ENCODE assay signal across 21 cellular contexts in genomic region chr15:71096676-71097075, GRCh38. TPM values are rescaled to one million over a fixed set of nuclear protein-coding genes. Genes with fewer than 3 reads are reported as not detected.
DNase-seq lines count a peak whose midpoint lies in the region; ATAC-seq and TF ChIP-seq lines count a peak whose summit lies in the region.
"Had no signal": no experiment of that assay in that cellular context is flagged by ENCODE, and none has a peak within 500 bp of the region (broad histone marks: within the 10 kb centered on the region; RNA-seq: fewer than 3 reads in every experiment).

No MANE protein-coding gene starts in this region.

- no peak overlapping the region for H4K8ac ChIP-seq in mesenchymal stem cell (ENCODE audit: low read length)

- in situ Hi-C loops in Panc1 (cut with HindIII; ENCODE audit: low pct_unique_long_range_greater_than_20kb, low sequenced_read_pairs) = no loop called here

- H3K27me3 Mint-ChIP-seq in T-helper 2 cell treated with Interferon-gamma antibody and Interleukin-4, amounts not matched to agents 5 μg/mL and 100 μg/mL, for 36 hours (ENCODE audit: low read depth) = no peaks in the 10 kb centered on the region
- peaks cover 2% of the 10 kb centered on the region for H3K27me3 Mint-ChIP-seq in activated CD4-positive, alpha-beta memory T cell treated with anti-CD3 and anti-CD28 coated beads, Interleukin-2, amount 10 ng/mL, durations not matched to agents 7 days and 5 days

- no peak overlapping the region for H2BK5ac ChIP-seq in mesenchymal stem cell (ENCODE audit: low read depth, low read length, poor library complexity, severe bottlenecking)

- no peak overlapping the region for H3K18ac ChIP-seq in mesenchymal stem cell (ENCODE audit: low read depth in 1 of 2, low read length in 2 of 2)

- H3K36me3 ChIP-seq in Panc1 (ENCODE audit: control insufficient read depth, insufficient read depth, low read length) (no peaks in the 10 kb centered on the region), mesenchymal stem cell (ENCODE audit: control insufficient read depth in 1 of 2, insufficient read depth in 2 of 2, low read depth in 1 of 2, low read length in 2 of 2) (no peaks in the 10 kb centered on the region), esophagus muscularis mucosa (no peaks in the 10 kb centered on the region)
- H3K36me3 ChIP-seq: heart left ventricle had no signal

- no peaks in the 10 kb centered on the region for H3K9me3 ChIP-seq in Panc1 (ENCODE audit: control insufficient read depth, insufficient read depth, low read depth, low read length)
- no peaks in the 10 kb centered on the region for H3K9me3 ChIP-seq in mesenchymal stem cell (ENCODE audit: control insufficient read depth, low read length)
- no peaks in the 10 kb centered on the region for H3K9me3 ChIP-seq in esophagus muscularis mucosa
- H3K9me3 ChIP-seq: Caco-2, heart left ventricle had no signal

- ATAC-seq in Panc1 = peak; percentile 57; the same call in 1 of the 2 replicates
- ATAC-seq: heart left ventricle had no signal

- H2BK15ac ChIP-seq in mesenchymal stem cell (ENCODE audit: low read depth, poor library complexity, severe bottlenecking) = no peak overlapping the region

- no peaks in the 10 kb centered on the region for H3K9me3 Mint-ChIP-seq in T-helper 2 cell treated with Interferon-gamma antibody and Interleukin-4, amounts not matched to agents 5 μg/mL and 100 μg/mL, for 36 hours
- H3K9me3 Mint-ChIP-seq in activated CD4-positive, alpha-beta memory T cell treated with anti-CD3 and anti-CD28 coated beads, Interleukin-2, amount 10 ng/mL, durations not matched to agents 7 days and 5 days = no peaks in the 10 kb centered on the region

- CTCF ChIA-PET in Panc1 (lab: Charles Lee) = interaction anchor here (0.7 kb wide), 2 partner anchors 134 to 135 kb away, joined by 4 to 9 read pairs; no protein-coding TSS in a partner anchor
- CTCF ChIA-PET in activated CD4-positive, alpha-beta memory T cell treated with anti-CD3 and anti-CD28 coated beads, Interleukin-2, amount 10 ng/mL, durations not matched to agents 7 days and 5 days (lab: Charles Lee) = no interaction called here

- TF ChIP-seq EP300 in esophagus muscularis mucosa (IDR thresholded peaks at IDR 0.05) = no peak

- H3K4ac ChIP-seq in mesenchymal stem cell (ENCODE audit: low read depth in 1 of 2, low read length in 2 of 2) = no peak overlapping the region

- DNase-seq in ELF-1 (ENCODE audit: low read depth, low spot score) (peak; percentile 46), Panc1 (ENCODE audit: low read depth, low spot score) (no peak), choroid plexus epithelial cell (ENCODE audit: low read depth) (peak; percentile 33), mesenchymal stem cell (peak; percentile 14), esophagus muscularis mucosa (ENCODE audit: extremely low spot score) (no peak), NCI-H2029 (lab: John Stamatoyannopoulos, UW) (no peak)
- DNase-seq in T-helper 2 cell treated with Interferon-gamma antibody and Interleukin-4, amounts not matched to agents 5 μg/mL and 100 μg/mL, for 36 hours (ENCODE audit: low spot score) = no peak
- DNase-seq in activated CD4-positive, alpha-beta memory T cell treated with anti-CD3 and anti-CD28 coated beads, Interleukin-2, amount 10 ng/mL, durations not matched to agents 7 days and 5 days = no peak
- DNase-seq: activated CD4-positive, CD25-positive, alpha-beta regulatory T cell; activated gamma-delta T cell treated with Interleukin-2 at 50 U/mL for 16 hours; anterior cingulate cortex; Caco-2; erythroblast; GF-D8; GOT3; heart left ventricle; NCI-H2081; NCI-H524 treated with DMSO at 0.1 percent for 48 hours; occipital lobe; substantia nigra had no signal

- no peak for TF ChIP-seq POLR2A in esophagus muscularis mucosa (IDR thresholded peaks at IDR 0.05; ENCODE audit: low read depth)

- no peaks in the 10 kb centered on the region for H3K36me3 Mint-ChIP-seq in T-helper 2 cell treated with Interferon-gamma antibody and Interleukin-4, amounts not matched to agents 5 μg/mL and 100 μg/mL, for 36 hours (ENCODE audit: low read depth)
- no peaks in the 10 kb centered on the region for H3K36me3 Mint-ChIP-seq in activated CD4-positive, alpha-beta memory T cell treated with anti-CD3 and anti-CD28 coated beads, Interleukin-2, amount 10 ng/mL, durations not matched to agents 7 days and 5 days (ENCODE audit: low read depth)

- intact Hi-C loops in Panc1 (cut with micrococcal nuclease; ENCODE audit: unreplicated experiment) (no loop called here), esophagus muscularis mucosa (cut with DNase I) (no loop called here)

- no peak overlapping the region for H3K4me2 ChIP-seq in mesenchymal stem cell (ENCODE audit: low read length, poor library complexity, severe bottlenecking)

- H3K27me3 ChIP-seq in Panc1 (ENCODE audit: control insufficient read depth, insufficient read depth, low read length) (no peaks in the 10 kb centered on the region), mesenchymal stem cell (ENCODE audit: control insufficient read depth in 1 of 2, insufficient read depth in 1 of 2, low read length in 2 of 2) (no peaks in the 10 kb centered on the region), esophagus muscularis mucosa (peaks cover 0 to 5% (median 0%) of the 10 kb centered on the region in 4 donors)
- H3K27me3 ChIP-seq: heart left ventricle had no signal

- H3K9ac ChIP-seq in mesenchymal stem cell (ENCODE audit: low read length) = peak overlapping the region; percentile 39

- no peak for TF ChIP-seq CTCF in Panc1 (IDR thresholded peaks at IDR 0.05)
- no peak for TF ChIP-seq CTCF in choroid plexus epithelial cell (conservative IDR thresholded peaks at IDR 0.05; ENCODE audit: low read depth, low read length)
- TF ChIP-seq CTCF in esophagus muscularis mucosa (IDR thresholded peaks at IDR 0.05) = no peak

- POLR2A ChIA-PET in Panc1 (lab: Charles Lee) = no interaction called here
- POLR2A ChIA-PET in activated CD4-positive, alpha-beta memory T cell treated with anti-CD3 and anti-CD28 coated beads, Interleukin-2, amount 10 ng/mL, durations not matched to agents 7 days and 5 days (lab: Charles Lee) = no interaction called here

- H3K4me1 Mint-ChIP-seq in T-helper 2 cell treated with Interferon-gamma antibody and Interleukin-4, amounts not matched to agents 5 μg/mL and 100 μg/mL, for 36 hours (ENCODE audit: low read depth) = no peaks in the 10 kb centered on the region
- no peaks in the 10 kb centered on the region for H3K4me1 Mint-ChIP-seq in activated CD4-positive, alpha-beta memory T cell treated with anti-CD3 and anti-CD28 coated beads, Interleukin-2, amount 10 ng/mL, durations not matched to agents 7 days and 5 days

- H3K4me3 Mint-ChIP-seq in T-helper 2 cell treated with Interferon-gamma antibody and Interleukin-4, amounts not matched to agents 5 μg/mL and 100 μg/mL, for 36 hours = no peak overlapping the region
- H3K4me3 Mint-ChIP-seq in activated CD4-positive, alpha-beta memory T cell treated with anti-CD3 and anti-CD28 coated beads, Interleukin-2, amount 10 ng/mL, durations not matched to agents 7 days and 5 days = no peak overlapping the region

- peak overlapping the region; percentile 12; the same call in 1 of the 2 replicates for H3K27ac ChIP-seq in Panc1 (ENCODE audit: low read length)
- no peak overlapping the region for H3K27ac ChIP-seq in mesenchymal stem cell (ENCODE audit: low read length, poor library complexity, severe bottlenecking)
- H3K27ac ChIP-seq in esophagus muscularis mucosa (replicated peaks in 1 of 4) = no peak overlapping the region
- H3K27ac ChIP-seq: heart left ventricle had no signal

- H3K14ac ChIP-seq in mesenchymal stem cell (ENCODE audit: low read length in 2 of 2) = no peak overlapping the region

- H3K27ac Mint-ChIP-seq in T-helper 2 cell treated with Interferon-gamma antibody and Interleukin-4, amounts not matched to agents 5 μg/mL and 100 μg/mL, for 36 hours = no peak overlapping the region
- H3K27ac Mint-ChIP-seq in activated CD4-positive, alpha-beta memory T cell treated with anti-CD3 and anti-CD28 coated beads, Interleukin-2, amount 10 ng/mL, durations not matched to agents 7 days and 5 days = no peak overlapping the region

- no peak overlapping the region for H3K23ac ChIP-seq in mesenchymal stem cell (ENCODE audit: low read length in 2 of 2)

- H2BK120ac ChIP-seq in mesenchymal stem cell (ENCODE audit: low read depth, low read length) = no peak overlapping the region

- H3K4me3 ChIP-seq in Panc1 (ENCODE audit: low read depth in 2 of 2, low read length in 2 of 2) (no peak overlapping the region), choroid plexus epithelial cell (ENCODE audit: low read depth, low read length) (no peak overlapping the region), mesenchymal stem cell (ENCODE audit: insufficient read depth in 1 of 2, low read depth in 1 of 2, low read length in 2 of 2) (no peak overlapping the region), esophagus muscularis mucosa (no peak overlapping the region)
- H3K4me3 ChIP-seq: heart left ventricle had no signal

- 85% methylated on average over 3 of the region's 3 CpGs for WGBS in mesenchymal stem cell
- WGBS in esophagus muscularis mucosa = 80% methylated on average over 3 of the region's 3 CpGs

- H2BK12ac ChIP-seq in mesenchymal stem cell (ENCODE audit: low read length in 2 of 2) = no peak overlapping the region

- no peak overlapping the region for H2AFZ ChIP-seq in mesenchymal stem cell (ENCODE audit: low read depth, low read length)

- no peak overlapping the region for H2AK5ac ChIP-seq in mesenchymal stem cell (ENCODE audit: low read length, severe bottlenecking)

- H3K79me1 ChIP-seq in mesenchymal stem cell (replicated peaks; ENCODE audit: low read length, poor library complexity, severe bottlenecking) = no peaks in the 10 kb centered on the region

- H3K4me1 ChIP-seq in Panc1 (ENCODE audit: control insufficient read depth, insufficient read depth, low read length) = 0 out of 2 replicates have a peak, but pooled peaks cover 4% of the 10 kb centered on the region
- peaks cover 7% of the 10 kb centered on the region for H3K4me1 ChIP-seq in mesenchymal stem cell (ENCODE audit: control insufficient read depth, insufficient read depth, low read depth, low read length)
- H3K4me1 ChIP-seq in esophagus muscularis mucosa = no peaks in the 10 kb centered on the region
- H3K4me1 ChIP-seq: Caco-2, heart left ventricle had no signal

- no peak overlapping the region for H4K91ac ChIP-seq in mesenchymal stem cell (ENCODE audit: low read length)

- no TSS peak for BruUV-seq in Panc1 (replicated peaks; lab: Mats Ljungman, UMichigan)

RNA-seq across cellular contexts. Expression of gene THSD4, which starts 18.6 kb away (rescaled TPM):
- total RNA-seq in Panc1 (2021; ENCODE audit: unreplicated experiment) (65.4 TPM), esophagus muscularis mucosa (1 to 10 TPM; 3.2 to 6.6 (median 5.6) TPM)
- polyA plus RNA-seq in Panc1 (2012; ENCODE audit: insufficient read length) = 51.1 TPM
- polyA plus RNA-seq in mesenchymal stem cell (2013, experiment 1 of 2) = 5.7 TPM
- 5.6 TPM for polyA plus RNA-seq in mesenchymal stem cell (2013, experiment 2 of 2)
- under 1 TPM in 1 of 2 experiments, not detected in 1; 0.08 TPM for total RNA-seq in activated CD4-positive, alpha-beta memory T cell treated with anti-CD3 and anti-CD28 coated beads, Interleukin-2, amount 10 ng/mL, durations not matched to agents 7 days and 5 days
- total RNA-seq: T-helper 1 cell treated with Interleukin-12 subunit alpha and Interleukin-12 subunit beta and Interleukin-4 antibody, amounts not matched to agents 30 ng/mL and 1 ng/mL, for 36 hours had no signal

Comparison
In these comparisons a context has a peak if more than half of its experiments do, and no peak if none do; other contexts are left out.
1. DNase-seq: peak in ELF-1 (single experiment), choroid plexus epithelial cell (single experiment) and mesenchymal stem cell (single experiment); none in Panc1 (single experiment), esophagus muscularis mucosa (single experiment), T-helper 2 cell treated with Interferon-gamma antibody and Interleukin-4, amounts not matched to agents 5 μg/mL and 100 μg/mL, for 36 hours (single experiment), NCI-H2029 (single experiment) and activated CD4-positive, alpha-beta memory T cell treated with anti-CD3 and anti-CD28 coated beads, Interleukin-2, amount 10 ng/mL, durations not matched to agents 7 days and 5 days (single experiment).